Comparison of ENCODE assay signal across 9 cellular contexts in genomic region chr14:68607852-68608232, GRCh38.
A peak's percentile ranks its signal among the peaks of the same experiment; 100 is the strongest.
DNase-seq lines count a peak whose midpoint lies in the region; ATAC-seq and TF ChIP-seq lines count a peak whose summit lies in the region.
"Had no signal": no experiment of that assay in that cellular context is flagged by ENCODE, and none has a peak within 500 bp of the region (broad histone marks: within the 10 kb centered on the region; RNA-seq: fewer than 3 reads in every experiment).

No MANE protein-coding gene starts in this region.

- H3K36me3 ChIP-seq in naive thymus-derived CD4-positive, alpha-beta T cell (ENCODE audit: control insufficient read depth in 2 of 3, insufficient read depth in 3 of 3, low read length in 3 of 3), result no peaks in the 10 kb centered on the region
- H3K36me3 ChIP-seq in thymus (ENCODE audit: control insufficient read depth, insufficient read depth), result no peaks in the 10 kb centered on the region

- peak overlapping the region; percentile 87 for H3K27ac Mint-ChIP-seq in activated CD4-positive, alpha-beta T cell treated with anti-CD3 and anti-CD28 coated beads, Interleukin-2, amount 10 ng/mL, durations not matched to agents 7 days and 5 days
- peak overlapping the region in 7 of 9 donors; percentile 47 to 87 (median 76) for H3K27ac Mint-ChIP-seq in naive thymus-derived CD4-positive, alpha-beta T cell

- no peak for TF ChIP-seq CTCF in coronary artery (IDR thresholded peaks at IDR 0.05)

- H3K4me3 ChIP-seq in coronary artery, result no peak overlapping the region
- H3K4me3 ChIP-seq in naive thymus-derived CD4-positive, alpha-beta T cell (ENCODE audit: low read length), result no peak overlapping the region
- no peak overlapping the region for H3K4me3 ChIP-seq in thymus (ENCODE audit: low read length)

- 62% methylated on average over 8 of the region's 8 CpGs for WGBS in thymus

- H3K4me3 Mint-ChIP-seq in activated CD4-positive, alpha-beta T cell treated with anti-CD3 and anti-CD28 coated beads, Interleukin-2, amount 10 ng/mL, durations not matched to agents 7 days and 5 days, result no peak overlapping the region
- H3K4me3 Mint-ChIP-seq in naive thymus-derived CD4-positive, alpha-beta T cell, result peak overlapping the region in 7 of 10 donors; percentile 14 to 67 (median 42)
- H3K4me3 Mint-ChIP-seq: activated CD8-positive, alpha-beta memory T cell treated with anti-CD3 and anti-CD28 coated beads, Interleukin-2, amount 10 ng/mL, durations not matched to agents 7 days and 5 days had no signal

- peaks cover 14% of the 10 kb centered on the region for H3K9me3 Mint-ChIP-seq in activated CD4-positive, alpha-beta T cell treated with anti-CD3 and anti-CD28 coated beads, Interleukin-2, amount 10 ng/mL, durations not matched to agents 7 days and 5 days
- H3K9me3 Mint-ChIP-seq in naive thymus-derived CD4-positive, alpha-beta T cell, result peaks cover 0 to 17% (median 5%) of the 10 kb centered on the region in 11 donors

- ATAC-seq in naive thymus-derived CD4-positive, alpha-beta T cell, result no peak
- no peak for ATAC-seq in HG02840 (IDR thresholded peaks at IDR 0.05; ENCODE audit: low FRiP score, unreplicated experiment)
- no peak for ATAC-seq in HG03159 (IDR thresholded peaks at IDR 0.05; ENCODE audit: unreplicated experiment)
- ATAC-seq: activated CD8-positive, alpha-beta memory T cell treated with anti-CD3 and anti-CD28 coated beads, Interleukin-2, amount 10 ng/mL, durations not matched to agents 7 days and 5 days had no signal

- no peaks in the 10 kb centered on the region for H3K27me3 ChIP-seq in naive thymus-derived CD4-positive, alpha-beta T cell (ENCODE audit: control insufficient read depth in 2 of 2, insufficient read depth in 2 of 2, low read length in 2 of 2)
- no peaks in the 10 kb centered on the region for H3K27me3 ChIP-seq in thymus (ENCODE audit: control insufficient read depth, insufficient read depth)

- peaks cover 0 to 5% of the 10 kb centered on the region in 2 donors for H3K4me1 ChIP-seq in naive thymus-derived CD4-positive, alpha-beta T cell (ENCODE audit: control insufficient read depth in 2 of 2, insufficient read depth in 2 of 2, low read length in 2 of 2)
- H3K4me1 ChIP-seq in thymus (ENCODE audit: control insufficient read depth, insufficient read depth, low read length), result peaks cover 4% of the 10 kb centered on the region

- no peaks in the 10 kb centered on the region for H3K27me3 Mint-ChIP-seq in activated CD4-positive, alpha-beta T cell treated with anti-CD3 and anti-CD28 coated beads, Interleukin-2, amount 10 ng/mL, durations not matched to agents 7 days and 5 days
- no peaks in the 10 kb centered on the region for H3K27me3 Mint-ChIP-seq in naive thymus-derived CD4-positive, alpha-beta T cell
- H3K27me3 Mint-ChIP-seq: activated CD8-positive, alpha-beta memory T cell treated with anti-CD3 and anti-CD28 coated beads, Interleukin-2, amount 10 ng/mL, durations not matched to agents 7 days and 5 days had no signal

- no peak for DNase-seq in activated CD4-positive, alpha-beta T cell treated with anti-CD3 and anti-CD28 coated beads, Interleukin-2, amount 10 ng/mL, durations not matched to agents 7 days and 5 days
- no peak for DNase-seq in activated CD4-positive, alpha-beta T cell treated with anti-CD3 and anti-CD28 coated beads for 4 hours
- DNase-seq in coronary artery (ENCODE audit: low spot score) (peak; percentile 74), NCI-H526 treated with DMSO at 0.1 percent for 48 hours (lab: John Stamatoyannopoulos, UW) (no peak)
- no peak for DNase-seq in naive thymus-derived CD4-positive, alpha-beta T cell
- DNase-seq: activated CD8-positive, alpha-beta memory T cell treated with anti-CD3 and anti-CD28 coated beads, Interleukin-2, amount 10 ng/mL, durations not matched to agents 7 days and 5 days had no signal

- no peaks in the 10 kb centered on the region for H3K36me3 Mint-ChIP-seq in activated CD4-positive, alpha-beta T cell treated with anti-CD3 and anti-CD28 coated beads, Interleukin-2, amount 10 ng/mL, durations not matched to agents 7 days and 5 days (ENCODE audit: low read depth)
- peaks cover 0 to 11% (median 6%) of the 10 kb centered on the region in 5 donors for H3K36me3 Mint-ChIP-seq in naive thymus-derived CD4-positive, alpha-beta T cell

- POLR2A ChIA-PET in activated CD4-positive, alpha-beta T cell treated with anti-CD3 and anti-CD28 coated beads, Interleukin-2, amount 10 ng/mL, durations not matched to agents 7 days and 5 days (lab: Charles Lee), result no interaction called here
- POLR2A ChIA-PET in naive thymus-derived CD4-positive, alpha-beta T cell (lab: Charles Lee), result interaction anchor here (0.5 kb wide), 1 partner anchor 75 kb away, joined by 5 read pairs; no protein-coding TSS in a partner anchor

- peaks cover 15% of the 10 kb centered on the region for H3K4me1 Mint-ChIP-seq in activated CD4-positive, alpha-beta T cell treated with anti-CD3 and anti-CD28 coated beads, Interleukin-2, amount 10 ng/mL, durations not matched to agents 7 days and 5 days
- H3K4me1 Mint-ChIP-seq in naive thymus-derived CD4-positive, alpha-beta T cell, result peaks cover 8 to 19% (median 17%) of the 10 kb centered on the region in 7 donors
- H3K4me1 Mint-ChIP-seq: activated CD8-positive, alpha-beta memory T cell treated with anti-CD3 and anti-CD28 coated beads, Interleukin-2, amount 10 ng/mL, durations not matched to agents 7 days and 5 days had no signal

- H3K9me3 ChIP-seq in naive thymus-derived CD4-positive, alpha-beta T cell (ENCODE audit: control insufficient read depth in 2 of 3, low read length in 3 of 3), result peaks cover 0 to 4% (median 0%) of the 10 kb centered on the region in 3 experiments
- H3K9me3 ChIP-seq in thymus (ENCODE audit: control insufficient read depth), result no peaks in the 10 kb centered on the region

- H3K27ac ChIP-seq in coronary artery (peak overlapping the region; percentile 48 to 79), thymus (ENCODE audit: low read depth) (peak overlapping the region; percentile 1)
- no peak overlapping the region for H3K27ac ChIP-seq in naive thymus-derived CD4-positive, alpha-beta T cell (ENCODE audit: low read depth, low read length)

- intact Hi-C loops in naive thymus-derived CD4-positive, alpha-beta T cell (cut with micrococcal nuclease), result no loop called here

- CTCF ChIA-PET in activated CD4-positive, alpha-beta T cell treated with anti-CD3 and anti-CD28 coated beads, Interleukin-2, amount 10 ng/mL, durations not matched to agents 7 days and 5 days (lab: Charles Lee), result interaction anchor here (0.5 kb wide), 1 partner anchor 849 kb away, joined by 3 read pairs; no protein-coding TSS in a partner anchor
- CTCF ChIA-PET in naive thymus-derived CD4-positive, alpha-beta T cell (lab: Charles Lee), result no interaction called here
